26 cellular contexts compared by ENCODE assay signal in the genomic region with DNA sequence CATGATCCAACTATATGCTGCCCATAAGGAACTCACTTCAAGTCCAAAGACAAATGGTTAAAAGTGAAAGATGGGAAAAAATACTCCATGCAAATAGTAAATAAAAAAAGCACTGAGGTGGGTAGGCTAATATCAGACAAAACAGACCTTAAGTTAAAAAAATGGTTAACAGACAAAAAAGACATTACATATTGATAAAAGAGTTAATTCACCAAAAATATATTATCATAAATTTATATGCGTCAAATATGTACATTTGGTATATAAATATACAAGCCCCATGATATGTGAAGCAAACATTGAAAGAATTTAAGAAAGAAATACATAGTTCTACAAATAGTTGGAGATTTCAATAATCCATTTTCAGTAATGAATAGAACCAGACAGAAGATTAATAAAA. TPM values are rescaled to one million over a fixed set of nuclear protein-coding genes. Genes with fewer than 3 reads are reported as not detected.
A peak's percentile ranks its signal among the peaks of the same experiment; 100 is the strongest.
DNase-seq lines count a peak whose midpoint lies in the region; ATAC-seq, FAIRE-seq and TF ChIP-seq lines count a peak whose summit lies in the region.
"Had no signal": no experiment of that assay in that cellular context is flagged by ENCODE, and none has a peak within 500 bp of the region (broad histone marks: within the 10 kb centered on the region; RNA-seq: fewer than 3 reads in every experiment).

No MANE protein-coding gene starts in this region.

- peaks cover 71% of the 10 kb centered on the region for H4K20me1 ChIP-seq in BLaER1

- H3K27me3 ChIP-seq in BLaER1 (no peaks in the 10 kb centered on the region), upper lobe of left lung (no peaks in the 10 kb centered on the region)
- H3K27me3 ChIP-seq: MG63 had no signal

- 91 to 98% methylated on average over 1 of the region's 1 CpG for WGBS in upper lobe of left lung, 2 donors

- H3K4me1 Mint-ChIP-seq in stimulated activated memory B cell treated with anti-CD40 and anti-IgM and Interleukin-4, amounts not matched to agents 10 μg/mL and 1 μg/mL and 100 μg/mL, for 72 hours = peaks cover 91% of the 10 kb centered on the region
- peaks cover 68% of the 10 kb centered on the region for H3K4me1 Mint-ChIP-seq in activated naive CD8-positive, alpha-beta T cell treated with anti-CD3 and anti-CD28 coated beads for 36 hours

- no peak for TF ChIP-seq CTCF in HEK293 (tag by site-specific recombination; IDR thresholded peaks at IDR 0.05)
- TF ChIP-seq CTCF in upper lobe of left lung (IDR thresholded peaks at IDR 0.05) = no peak

- H3K9me3 ChIP-seq in BLaER1 (peaks cover 74% of the 10 kb centered on the region), HEK293 (ENCODE audit: control insufficient read depth, insufficient read depth, low read depth, low read length) (no peaks in the 10 kb centered on the region), upper lobe of left lung (no peaks in the 10 kb centered on the region)
- H3K9me3 ChIP-seq: HAP-1 had no signal

- no peak overlapping the region for H3K9ac ChIP-seq in BLaER1

- DNase-seq in putamen (ENCODE audit: low spot score) (no peak), upper lobe of left lung (no peak)
- DNase-seq in activated naive CD8-positive, alpha-beta T cell treated with anti-CD3 and anti-CD28 coated beads for 36 hours = no peak
- DNase-seq: AML-193, DMS153, DND-41, GOT3, KG1, MG63, NCI-H1417, NCI-H1694 treated with DMSO at 0.1 percent for 48 hours, NCI-H2081, NCI-H2171, NCI-H226, NCI-H510A, NCI-H69, SHP77 had no signal

- ATAC-seq in stimulated activated memory B cell treated with anti-CD40 and anti-IgM and Interleukin-4, amounts not matched to agents 10 μg/mL and 1 μg/mL and 100 μg/mL, for 72 hours = no peak
- ATAC-seq in upper lobe of left lung (ENCODE audit: low FRiP score in 2 of 2) = no peak
- ATAC-seq: Panc1 had no signal

- H3K27me3 Mint-ChIP-seq in stimulated activated memory B cell treated with anti-CD40 and anti-IgM and Interleukin-4, amounts not matched to agents 10 μg/mL and 1 μg/mL and 100 μg/mL, for 72 hours = no peaks in the 10 kb centered on the region
- no peaks in the 10 kb centered on the region for H3K27me3 Mint-ChIP-seq in activated naive CD8-positive, alpha-beta T cell treated with anti-CD3 and anti-CD28 coated beads for 36 hours

- peaks cover 5% of the 10 kb centered on the region for H3K9me3 Mint-ChIP-seq in stimulated activated memory B cell treated with anti-CD40 and anti-IgM and Interleukin-4, amounts not matched to agents 10 μg/mL and 1 μg/mL and 100 μg/mL, for 72 hours
- peaks cover 22% of the 10 kb centered on the region for H3K9me3 Mint-ChIP-seq in activated naive CD8-positive, alpha-beta T cell treated with anti-CD3 and anti-CD28 coated beads for 36 hours

- H3K4me2 ChIP-seq in BLaER1 = no peak overlapping the region

- peaks cover 42% of the 10 kb centered on the region for H3K36me3 ChIP-seq in BLaER1
- no peaks in the 10 kb centered on the region for H3K36me3 ChIP-seq in HEK293 (ENCODE audit: control insufficient read depth in 2 of 2, insufficient read depth in 1 of 2, low read length in 2 of 2)
- no peaks in the 10 kb centered on the region for H3K36me3 ChIP-seq in upper lobe of left lung
- H3K36me3 ChIP-seq: HAP-1, MG63 had no signal

- H3K4me1 ChIP-seq in BLaER1 (peaks cover 20% of the 10 kb centered on the region), HEK293 (ENCODE audit: control insufficient read depth, insufficient read depth, low read length) (no peaks in the 10 kb centered on the region), upper lobe of left lung (peaks cover 16 to 26% (median 23%) of the 10 kb centered on the region in 4 donors)
- H3K4me1 ChIP-seq: HAP-1 had no signal

- no peak for TF ChIP-seq POLR2A in upper lobe of left lung (IDR thresholded peaks at IDR 0.05)

- H3K4me3 ChIP-seq in BLaER1 (peak overlapping the region; percentile 8; the same call in 1 of the 2 replicates), HEK293 (ENCODE audit: low read depth, low read length) (no peak overlapping the region), upper lobe of left lung (no peak overlapping the region)
- H3K4me3 ChIP-seq: HAP-1, MG63 had no signal

- H3K27ac Mint-ChIP-seq in stimulated activated memory B cell treated with anti-CD40 and anti-IgM and Interleukin-4, amounts not matched to agents 10 μg/mL and 1 μg/mL and 100 μg/mL, for 72 hours = peak overlapping the region; percentile 35
- no peak overlapping the region for H3K27ac Mint-ChIP-seq in activated naive CD8-positive, alpha-beta T cell treated with anti-CD3 and anti-CD28 coated beads for 36 hours

- POLR2A ChIA-PET in HEK293 (lab: Yijun Ruan, JAX) = interaction anchor here (1.7 kb wide), 1 partner anchor 31 kb away, joined by 4 read pairs; a partner anchor contains a TSS

- H3K36me3 Mint-ChIP-seq in stimulated activated memory B cell treated with anti-CD40 and anti-IgM and Interleukin-4, amounts not matched to agents 10 μg/mL and 1 μg/mL and 100 μg/mL, for 72 hours = peaks cover 47% of the 10 kb centered on the region
- H3K36me3 Mint-ChIP-seq in activated naive CD8-positive, alpha-beta T cell treated with anti-CD3 and anti-CD28 coated beads for 36 hours = peaks cover 44% of the 10 kb centered on the region

- no peak for TF ChIP-seq EP300 in upper lobe of left lung (IDR thresholded peaks at IDR 0.05)

- CTCF ChIA-PET in HEK293 (lab: Yijun Ruan, JAX) = no interaction called here

- H3K27ac ChIP-seq in BLaER1 = no peak overlapping the region; the same call in 1 of the 2 replicates
- H3K27ac ChIP-seq in HEK293 (ENCODE audit: extremely low read depth, low read depth, low read length) = no peak overlapping the region
- no peak overlapping the region for H3K27ac ChIP-seq in upper lobe of left lung
- H3K27ac ChIP-seq: C4-2B, RWPE1 had no signal

- no peak overlapping the region for H3K4me3 Mint-ChIP-seq in stimulated activated memory B cell treated with anti-CD40 and anti-IgM and Interleukin-4, amounts not matched to agents 10 μg/mL and 1 μg/mL and 100 μg/mL, for 72 hours
- H3K4me3 Mint-ChIP-seq in activated naive CD8-positive, alpha-beta T cell treated with anti-CD3 and anti-CD28 coated beads for 36 hours = no peak overlapping the region

- peak; percentile 60 for FAIRE-seq in islet of Langerhans (lab: Jason Lieb, UNC)
- FAIRE-seq: GM18507 had no signal

TF ChIP-seq in HEK293, 187 proteins besides CTCF, POLR2A, EP300 and RAD21:
- TF ChIP-seq ZNF23 (tag by site-specific recombination; IDR thresholded peaks at IDR 0.05; ENCODE audit: borderline replicate concordance) (no peak), HOXA7 (CRISPR knock-in tag; IDR thresholded peaks at IDR 0.05; ENCODE audit: borderline replicate concordance) (no peak), SETDB1 (IDR thresholded peaks at IDR 0.05; ENCODE audit: insufficient read length, low read length) (peak; percentile 49), REPIN1 (tag by site-specific recombination; IDR thresholded peaks at IDR 0.05; ENCODE audit: low read depth) (no peak), ZNF514 (tag by site-specific recombination; IDR thresholded peaks at IDR 0.05) (no peak)
- TF ChIP-seq, protein P1, sequence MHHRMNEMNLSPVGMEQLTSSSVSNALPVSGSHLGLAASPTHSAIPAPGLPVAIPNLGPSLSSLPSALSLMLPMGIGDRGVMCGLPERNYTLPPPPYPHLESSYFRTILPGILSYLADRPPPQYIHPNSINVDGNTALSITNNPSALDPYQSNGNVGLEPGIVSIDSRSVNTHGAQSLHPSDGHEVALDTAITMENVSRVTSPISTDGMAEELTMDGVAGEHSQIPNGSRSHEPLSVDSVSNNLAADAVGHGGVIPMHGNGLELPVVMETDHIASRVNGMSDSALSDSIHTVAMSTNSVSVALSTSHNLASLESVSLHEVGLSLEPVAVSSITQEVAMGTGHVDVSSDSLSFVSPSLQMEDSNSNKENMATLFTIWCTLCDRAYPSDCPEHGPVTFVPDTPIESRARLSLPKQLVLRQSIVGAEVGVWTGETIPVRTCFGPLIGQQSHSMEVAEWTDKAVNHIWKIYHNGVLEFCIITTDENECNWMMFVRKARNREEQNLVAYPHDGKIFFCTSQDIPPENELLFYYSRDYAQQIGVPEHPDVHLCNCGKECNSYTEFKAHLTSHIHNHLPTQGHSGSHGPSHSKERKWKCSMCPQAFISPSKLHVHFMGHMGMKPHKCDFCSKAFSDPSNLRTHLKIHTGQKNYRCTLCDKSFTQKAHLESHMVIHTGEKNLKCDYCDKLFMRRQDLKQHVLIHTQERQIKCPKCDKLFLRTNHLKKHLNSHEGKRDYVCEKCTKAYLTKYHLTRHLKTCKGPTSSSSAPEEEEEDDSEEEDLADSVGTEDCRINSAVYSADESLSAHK (tag by site-specific recombination; IDR thresholded peaks at IDR 0.05) = no peak
TF ChIP-seq in HEK293: peak in this region for 1.

RNA-seq across cellular contexts. Expression of a gene that starts 31.0 kb away (rescaled TPM):
- total RNA-seq in activated naive CD8-positive, alpha-beta T cell treated with anti-CD3 and anti-CD28 coated beads for 36 hours = 10 to 100 TPM; 47.1 to 48.0 TPM
- 100 to 1,000 TPM in 2 of 6 donors, 10 to 100 TPM in 4; 49.4 to 134 (median 75.9) TPM for total RNA-seq in upper lobe of left lung
